Comparison of ENCODE assay signal across 27 cellular contexts in the genomic region with DNA sequence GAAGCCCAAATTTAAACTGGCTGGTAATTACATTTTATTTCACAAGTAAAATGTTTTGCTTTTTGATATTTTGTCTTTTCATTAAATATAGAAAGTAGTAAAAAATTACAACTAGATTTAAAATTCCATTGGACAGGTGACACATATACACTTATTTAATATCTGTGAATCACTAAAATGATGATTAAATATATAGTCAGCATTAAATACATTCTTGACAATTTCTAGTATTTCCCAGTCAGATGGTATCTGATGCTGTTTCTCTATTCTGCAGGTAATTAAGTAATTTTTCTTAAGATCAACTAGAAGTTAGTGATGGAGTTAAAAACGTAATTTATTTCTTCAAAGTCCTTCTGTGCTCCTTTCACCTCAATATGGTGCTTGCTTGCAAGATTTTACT.
"Had no signal": no experiment of that assay in that cellular context is flagged by ENCODE, and none has a peak within 500 bp of the region (broad histone marks: within the 10 kb centered on the region; RNA-seq: fewer than 3 reads in every experiment).

No MANE protein-coding gene starts in this region.

- FAIRE-seq: urothelium cell line had no signal

- H3K4me3 ChIP-seq: stomach, suprapubic skin, testis, thoracic aorta, thyroid gland, tibial artery, tibial nerve, transverse colon, upper lobe of left lung, upper lobe of right lung, uterus, vagina had no signal

- DNase-seq: stimulated activated CD4-positive, alpha-beta T cell treated with anti-CD3 and anti-CD28 coated beads, Interleukin-2, amount 100 ng/mL, for 48 hours; stimulated activated CD4-positive, alpha-beta T cell treated with anti-CD3 and anti-CD28 coated beads, Interleukin-4, amount 100 ng/mL, for 1 hour; stimulated activated CD4-positive, alpha-beta T cell treated with anti-CD3 and anti-CD28 coated beads, Interleukin-4, amount 100 ng/mL, for 24 hours; stimulated activated CD4-positive, alpha-beta T cell treated with anti-CD3 and anti-CD28 coated beads, Interleukin-4, amount 100 ng/mL, for 4 hours; stimulated activated CD8-positive, alpha-beta memory T cell treated with anti-CD3 and anti-CD28 coated beads, Interleukin-4, amount 100 ng/mL, for 48 hours; stimulated activated naive B cell treated with anti-CD40 and anti-IgM and Interleukin-4, amounts not matched to agents 10 μg/mL and 1 μg/mL and 100 μg/mL, for 72 hours; stimulated activated naive CD4-positive, alpha-beta T cell; stimulated activated naive CD4-positive, alpha-beta T cell treated with Interleukin-2 at 50 U/mL for 16 hours; stimulated activated naive CD8-positive, alpha-beta T cell treated with anti-CD3 and anti-CD28 coated beads, Interleukin-15, amount 100 ng/mL, for 72 hours; stimulated activated naive CD8-positive, alpha-beta T cell treated with anti-CD3 and anti-CD28 coated beads, Interleukin-15, Interleukin-2, amounts not matched to agents 100 U/mL and 50 U/mL, for 24 hours; stomach; substantia nigra; testis; thyroid gland; tibial artery; transverse colon; trophoblast cell; upper lobe of left lung; upper lobe of right lung; uterus had no signal

- H3K9me3 ChIP-seq: stomach, suprapubic skin, testis, thoracic aorta, thyroid gland, tibial artery, tibial nerve, transverse colon, upper lobe of left lung, upper lobe of right lung, uterus, vagina had no signal

- H3K27me3 ChIP-seq: stomach, suprapubic skin, testis, thyroid gland, tibial artery, tibial nerve, transverse colon, upper lobe of left lung, upper lobe of right lung, uterus, vagina had no signal

- H3K27ac ChIP-seq: stomach, suprapubic skin, testis, thoracic aorta, thyroid gland, tibial artery, tibial nerve, transverse colon, upper lobe of left lung, upper lobe of right lung, uterus, vagina had no signal

- H3K4me1 ChIP-seq: stomach, suprapubic skin, testis, thyroid gland, tibial artery, tibial nerve, transverse colon, upper lobe of left lung, upper lobe of right lung, uterus, vagina had no signal

- ATAC-seq: stimulated activated effector memory CD8-positive, alpha-beta T cell treated with anti-CD3 and anti-CD28 coated beads, Interleukin-12 subunit alpha, Interleukin-12 subunit beta, amount 100 ng/mL, for 72 hours; stimulated activated memory B cell treated with anti-CD40 and anti-IgM and Interleukin-4, amounts not matched to agents 10 μg/mL and 1 μg/mL and 100 μg/mL, for 72 hours; stimulated activated naive B cell treated with anti-CD40 and anti-IgM and Interleukin-4, amounts not matched to agents 10 μg/mL and 1 μg/mL and 100 μg/mL, for 72 hours; stimulated activated naive CD8-positive, alpha-beta T cell treated with anti-CD3 and anti-CD28 coated beads, Interleukin-15, amount 100 ng/mL, for 72 hours; stimulated activated naive CD8-positive, alpha-beta T cell treated with anti-CD3 and anti-CD28 coated beads, Interleukin-15, Interleukin-2, amounts not matched to agents 100 U/mL and 50 U/mL, for 24 hours; upper lobe of right lung had no signal

- H3K36me3 ChIP-seq: stomach, suprapubic skin, thoracic aorta, thyroid gland, tibial artery, tibial nerve, transverse colon, upper lobe of left lung, upper lobe of right lung, uterus, vagina had no signal
